Comparison of ENCODE assay signal across 2 cellular contexts in the genomic region with DNA sequence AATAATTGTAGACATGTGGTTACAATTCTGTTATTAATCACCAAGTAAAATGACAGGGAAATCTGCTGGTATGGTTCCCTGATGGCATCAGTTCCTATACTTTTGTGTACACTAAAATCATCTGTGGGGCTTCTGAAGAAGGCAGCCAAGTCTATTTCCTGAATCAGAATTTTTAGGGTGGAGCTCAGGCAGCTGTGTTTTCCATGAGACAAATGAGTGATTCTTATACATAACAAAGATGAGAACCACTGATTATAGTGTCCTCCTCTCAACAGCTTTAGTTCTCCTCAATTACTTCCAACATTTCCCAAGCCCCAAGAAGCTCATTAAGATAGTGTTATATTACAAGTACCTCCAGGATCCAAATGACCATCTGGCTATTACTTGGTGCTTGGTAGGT.
TF ChIP-seq lines count a peak whose summit lies in the region.

No MANE protein-coding gene starts in this region.

TF ChIP-seq in IMR-90, 13 proteins besides CTCF, POLR2A, EP300 and RAD21 (continued from another document):
- TF ChIP-seq MAFK (IDR thresholded peaks at IDR 0.05; ENCODE audit: low read depth, low read length) (no peak), CHD1 (IDR thresholded peaks at IDR 0.05; ENCODE audit: low read depth, low read length) (no peak), RCOR1 (IDR thresholded peaks at IDR 0.05; ENCODE audit: insufficient replicate concordance, low read length) (no peak), BHLHE40 (IDR thresholded peaks at IDR 0.05; ENCODE audit: low read depth, low read length) (no peak), MXI1 (IDR thresholded peaks at IDR 0.05; ENCODE audit: borderline replicate concordance, low read depth, low read length) (no peak)

TF ChIP-seq in PFSK-1, 5 proteins besides CTCF, POLR2A, EP300 and RAD21 (continued from another document):
- TF ChIP-seq REST (IDR thresholded peaks at IDR 0.05; ENCODE audit: insufficient read depth in 1 of 2, low read depth in 2 of 2, low read length in 2 of 2) (no peak), POLR2AphosphoS5 (IDR thresholded peaks at IDR 0.05; ENCODE audit: low read depth, low read length) (peak; percentile 59; the same call in 1 of the 2 replicates)
TF ChIP-seq in PFSK-1: peak in this region for 2.
